In genomic region chr20:36460648-36461599, GRCh38 we compare ENCODE assay signal across 8 cellular contexts.
A peak's percentile ranks its signal among the peaks of the same experiment; 100 is the strongest.
DNase-seq lines count a peak whose midpoint lies in the region.

No MANE protein-coding gene starts in this region.

- DNase-seq in GDM1 (lab: John Stamatoyannopoulos, UW), result peak; percentile 87
- DNase-seq in HAP-1 (ENCODE audit: low spot score in 2 of 2), result peak; percentile 78 to 94
- DNase-seq in MG63, result peak; percentile 94
- peak; percentile 94 to 96 for DNase-seq in SJCRH30
- DNase-seq in activated naive CD4-positive, alpha-beta T cell (lab: John Stamatoyannopoulos, UW), result peak; percentile 74 to 93 (median 85)
- DNase-seq in foreskin melanocyte, result peak; percentile 73
- DNase-seq in neuronal stem cell (ENCODE audit: low spot score), result peak; percentile 93
- peak; percentile 83 for DNase-seq in stromal cell of bone marrow (ENCODE audit: low read depth)

- H3K27me3 ChIP-seq in HAP-1 (ENCODE audit: low read depth), result no peaks in the 10 kb centered on the region
- H3K27me3 ChIP-seq in MG63, result no peaks in the 10 kb centered on the region
- H3K27me3 ChIP-seq in SJCRH30, result no peaks in the 10 kb centered on the region
- H3K27me3 ChIP-seq in neuronal stem cell (ENCODE audit: control insufficient read depth in 3 of 3, insufficient read depth in 3 of 3, low read depth in 1 of 3, low read length in 3 of 3), result no peaks in the 10 kb centered on the region

- peak overlapping the region; percentile 97 for H2BK12ac ChIP-seq in neuronal stem cell (ENCODE audit: low read length)

- H3K9me3 ChIP-seq in HAP-1 (no peaks in the 10 kb centered on the region), MG63 (no peaks in the 10 kb centered on the region), SJCRH30 (replicated peaks) (no peaks in the 10 kb centered on the region), neuronal stem cell (replicated peaks in 1 of 2; ENCODE audit: control insufficient read depth in 2 of 2, insufficient read depth in 1 of 2, low read depth in 1 of 2, low read length in 2 of 2) (no peaks in the 10 kb centered on the region)

- peak overlapping the region; percentile 85 for H2AK5ac ChIP-seq in neuronal stem cell (ENCODE audit: low read depth, low read length)

- H2BK5ac ChIP-seq in neuronal stem cell (ENCODE audit: low read length), result peak overlapping the region; percentile 33

- no peak overlapping the region for H3K14ac ChIP-seq in neuronal stem cell (ENCODE audit: low read length)

- in situ Hi-C loops in HAP-1 (cut with MboI; ENCODE audit: low sequenced_read_pairs), result no loop called here

- H3K18ac ChIP-seq in neuronal stem cell (ENCODE audit: low read length), result peak overlapping the region; percentile 98

- peak overlapping the region; percentile 88 for H2AFZ ChIP-seq in neuronal stem cell (ENCODE audit: low read length)

- peak overlapping the region; percentile 47 for H2BK15ac ChIP-seq in neuronal stem cell (ENCODE audit: low read length)

- H3K23ac ChIP-seq in neuronal stem cell (ENCODE audit: low read depth, low read length, poor library complexity), result peak overlapping the region; percentile 98

- no peak overlapping the region for H2BK120ac ChIP-seq in neuronal stem cell (ENCODE audit: low read depth, low read length)

- no CpG with 5 or more reads among the region's 96 CpGs for WGBS in neuronal stem cell (ENCODE audit: extremely low coverage in 2 of 2, insufficient read length in 2 of 2, insufficient replicate concordance in 1 of 2), 2 donors

- H3K4me2 ChIP-seq in neuronal stem cell (ENCODE audit: insufficient read depth, low read length, poor library complexity, severe bottlenecking), result peak overlapping the region; percentile 38

- peak overlapping the region; percentile 81 for H4K91ac ChIP-seq in neuronal stem cell (ENCODE audit: low read depth, low read length, poor library complexity)

- peak overlapping the region; percentile 79 for H3K9ac ChIP-seq in neuronal stem cell (ENCODE audit: low read depth, low read length, poor library complexity)

- peaks cover 6% of the 10 kb centered on the region for H3K79me1 ChIP-seq in neuronal stem cell (ENCODE audit: low read depth, low read length)

- H3K4me1 ChIP-seq in HAP-1 (peaks cover 13% of the 10 kb centered on the region), SJCRH30 (peaks cover 21% of the 10 kb centered on the region), neuronal stem cell (ENCODE audit: control insufficient read depth in 2 of 2, insufficient read depth in 1 of 2, low read depth in 1 of 2, low read length in 2 of 2) (peaks cover 14 to 22% of the 10 kb centered on the region in 2 donors)

- H3K4ac ChIP-seq in neuronal stem cell (ENCODE audit: low read length), result no peak overlapping the region

- H3K27ac ChIP-seq in SJCRH30 (peak overlapping the region; percentile 50), neuronal stem cell (replicated peaks; ENCODE audit: low read length) (peak overlapping the region; percentile 78)

- no peaks in the 10 kb centered on the region for H3K36me3 ChIP-seq in HAP-1 (replicated peaks)
- H3K36me3 ChIP-seq in MG63, result peaks cover 14% of the 10 kb centered on the region
- no peaks in the 10 kb centered on the region for H3K36me3 ChIP-seq in SJCRH30
- H3K36me3 ChIP-seq in neuronal stem cell (replicated peaks in 1 of 2; ENCODE audit: control insufficient read depth in 2 of 2, insufficient read depth in 2 of 2, low read length in 2 of 2), result peaks cover 0 to 21% of the 10 kb centered on the region in 2 donors

- H4K8ac ChIP-seq in neuronal stem cell (ENCODE audit: low read depth, low read length), result peak overlapping the region; percentile 83

- peak overlapping the region; percentile 22 for H3K4me3 ChIP-seq in HAP-1
- H3K4me3 ChIP-seq in MG63, result peak overlapping the region; percentile 96
- H3K4me3 ChIP-seq in SJCRH30, result peak overlapping the region; percentile 94
- H3K4me3 ChIP-seq in neuronal stem cell (ENCODE audit: low read length in 2 of 2), result peak overlapping the region; percentile 73 to 87

Comparison
In these comparisons a context has a peak if more than half of its experiments do, and no peak if none do; other contexts are left out.
1. Peak in every context shown above with its lines: DNase-seq, H3K4me3 ChIP-seq and H3K27ac ChIP-seq.
2. H3K4me3 ChIP-seq: peak in every context shown above with its lines; median percentile 96 in MG63; 94 in SJCRH30; 80 in neuronal stem cell; 22 in HAP-1.